ENCODE assay signal across 23 cellular contexts in genomic region chr15:26551473-26551872, GRCh38.
"Had no signal": no experiment of that assay in that cellular context is flagged by ENCODE, and none has a peak within 500 bp of the region (broad histone marks: within the 10 kb centered on the region; RNA-seq: fewer than 3 reads in every experiment).

No MANE protein-coding gene starts in this region.

- H3K4me1 ChIP-seq: esophagus squamous epithelium, gastrocnemius medialis, heart right ventricle, left lung, lower lobe of right lung had no signal

- H3K27me3 ChIP-seq: dorsolateral prefrontal cortex, esophagus squamous epithelium, gastrocnemius medialis, heart right ventricle, left lung had no signal

- H3K27ac Mint-ChIP-seq: mesothelial cell of epicardium had no signal

- H3K36me3 ChIP-seq: esophagus squamous epithelium, gastrocnemius medialis, heart right ventricle, left lung, lower lobe of right lung had no signal

- H3K9me3 ChIP-seq: esophagus squamous epithelium, gastrocnemius medialis, lower lobe of right lung had no signal

- H3K4me3 ChIP-seq: coronary artery, dorsolateral prefrontal cortex, esophagus squamous epithelium, gastrocnemius medialis, heart right ventricle, left lung, lower lobe of right lung, mucosa of descending colon had no signal

- H3K4me1 Mint-ChIP-seq: mesothelial cell of epicardium had no signal

- H3K36me3 Mint-ChIP-seq: mesothelial cell of epicardium had no signal

- H3K27ac ChIP-seq: coronary artery, dorsolateral prefrontal cortex, epithelial cell of prostate, esophagus squamous epithelium, gastrocnemius medialis, heart right ventricle, left lung, lower lobe of right lung had no signal

- ATAC-seq: esophagus mucosa, gastrocnemius medialis, left lung, lower lobe of right lung, mucosa of descending colon had no signal

- H3K4me3 Mint-ChIP-seq: mesothelial cell of epicardium had no signal

- DNase-seq: dermis blood vessel endothelial cell; dorsolateral prefrontal cortex; effector CD4-positive, alpha-beta T cell; effector memory CD4-positive, alpha-beta T cell; erythroblast; esophagus squamous epithelium; foreskin fibroblast; foreskin melanocyte; gastrocnemius medialis; glutamatergic neuron; head of caudate nucleus; heart right ventricle; hippocampal formation; left cardiac atrium; left lung; left ventricle myocardium superior; lower lobe of right lung; mesenchymal stem cell; mucosa of descending colon had no signal
